Comparison of ENCODE assay signal across 8 cellular contexts in genomic region chr9:19379697-19380046, GRCh38. TPM values are rescaled to one million over a fixed set of nuclear protein-coding genes. Genes with fewer than 3 reads are reported as not detected.
DNase-seq lines count a peak whose midpoint lies in the region; ATAC-seq and FAIRE-seq lines count a peak whose summit lies in the region.

No MANE protein-coding gene starts in this region.

- H2AFZ ChIP-seq in GM23248: peak overlapping the region; percentile 92

- peaks cover 32% of the 10 kb centered on the region for H3K79me2 ChIP-seq in GM23248 (ENCODE audit: insufficient read depth)

- DNase-seq in GM23248 (peak; percentile 69), M059J (ENCODE audit: low read depth) (peak; percentile 31), adipocyte (ENCODE audit: low read depth) (peak; percentile 65), iPS DF 6.9 (ENCODE audit: low read depth, low spot score) (no peak), small intestine (no peak), NOMO-1 treated with DMSO at 0.1 percent for 48 hours (lab: John Stamatoyannopoulos, UW; ENCODE audit: unreplicated experiment) (no peak), GF-D8 (lab: John Stamatoyannopoulos, UW) (no peak)

- no peaks in the 10 kb centered on the region for H3K9me2 ChIP-seq in GM23248 (ENCODE audit: insufficient read depth)

- in situ Hi-C loops in GM23248 (cut with MboI): no loop called here

- no peak for FAIRE-seq in small intestine (lab: Jason Lieb, UNC)

- H3K36me3 ChIP-seq in GM23248 (ENCODE audit: low read depth) (peaks cover 47% of the 10 kb centered on the region), adipocyte (ENCODE audit: control insufficient read depth, insufficient read depth, low read length, severe bottlenecking) (peaks cover 45% of the 10 kb centered on the region), iPS DF 6.9 (ENCODE audit: control insufficient read depth, insufficient read depth, low read length) (peaks cover 34% of the 10 kb centered on the region), small intestine (ENCODE audit: control insufficient read depth in 2 of 2, insufficient read depth in 2 of 2, low read length in 2 of 2) (peaks cover 8 to 11% of the 10 kb centered on the region in 2 donors)

- peaks cover 44% of the 10 kb centered on the region for H3K4me1 ChIP-seq in GM23248 (ENCODE audit: insufficient read depth)
- H3K4me1 ChIP-seq in adipocyte (ENCODE audit: control insufficient read depth, insufficient read depth, low read length): peaks cover 38% of the 10 kb centered on the region
- H3K4me1 ChIP-seq in iPS DF 6.9 (ENCODE audit: control insufficient read depth, insufficient read depth, low read length): no peaks in the 10 kb centered on the region
- H3K4me1 ChIP-seq in small intestine (ENCODE audit: control insufficient read depth in 2 of 2, insufficient read depth in 1 of 2, low read depth in 1 of 2, low read length in 1 of 2): peaks cover 0 to 3% of the 10 kb centered on the region in 2 donors

- H4K20me1 ChIP-seq in GM23248 (ENCODE audit: insufficient read depth): no peaks in the 10 kb centered on the region; the same call in 1 of the 2 replicates

- H3K9me3 ChIP-seq in GM23248 (ENCODE audit: low read depth) (no peaks in the 10 kb centered on the region), adipocyte (ENCODE audit: control insufficient read depth, low read length) (no peaks in the 10 kb centered on the region), iPS DF 6.9 (ENCODE audit: control insufficient read depth, insufficient read depth, low read length) (no peaks in the 10 kb centered on the region), small intestine (ENCODE audit: control insufficient read depth, low read depth) (no peaks in the 10 kb centered on the region)

- H3K9ac ChIP-seq in GM23248: peak overlapping the region; percentile 97
- H3K9ac ChIP-seq in adipocyte (ENCODE audit: low read length): peak overlapping the region; percentile 97

- WGBS in GM23248 (ENCODE audit: low coverage in 1 of 2, low lambda C conversion rate in 2 of 2, missing lambda C conversion rate in 2 of 2), 2 experiments: 0 to 2% methylated on average over 29 to 30 of the region's 30 CpGs
- no CpG with 5 or more reads among the region's 30 CpGs for WGBS in iPS DF 6.9 (ENCODE audit: insufficient coverage, insufficient read length)
- WGBS in small intestine, 3 donors: 0% methylated on average over 25 to 30 of the region's 30 CpGs

- ATAC-seq in GM18502 (IDR thresholded peaks at IDR 0.05; ENCODE audit: poor library complexity, unreplicated experiment): peak; percentile 31

- H3K4me3 ChIP-seq in GM23248 (peak overlapping the region; percentile 95), adipocyte (ENCODE audit: low read length) (peak overlapping the region; percentile 88), iPS DF 6.9 (ENCODE audit: low read length) (peak overlapping the region; percentile 69; the same call in 1 of the 2 replicates), small intestine (ENCODE audit: low read depth in 1 of 2, low read length in 2 of 2) (peak overlapping the region; percentile 37 to 97)

- peaks cover 65% of the 10 kb centered on the region for H3F3A ChIP-seq in GM23248 (ENCODE audit: insufficient read depth)

- H3K27ac ChIP-seq in GM23248 (peak overlapping the region; percentile 90), iPS DF 6.9 (ENCODE audit: low read length) (no peak overlapping the region), small intestine (ENCODE audit: low read depth in 1 of 2, low read length in 1 of 2) (peak overlapping the region; percentile 96 to 99)

- H3K27me3 ChIP-seq in GM23248 (replicated peaks; ENCODE audit: insufficient read depth) (no peaks in the 10 kb centered on the region), adipocyte (replicated peaks; ENCODE audit: control insufficient read depth, insufficient read depth, low read length) (no peaks in the 10 kb centered on the region), iPS DF 6.9 (ENCODE audit: control insufficient read depth, insufficient read depth, low read length) (no peaks in the 10 kb centered on the region), small intestine (ENCODE audit: control insufficient read depth in 2 of 2, insufficient read depth in 2 of 2, low read length in 2 of 2) (no peaks in the 10 kb centered on the region)

- H3K4me2 ChIP-seq in GM23248 (ENCODE audit: unreplicated experiment): peak overlapping the region; percentile 94

RNA-seq across cellular contexts. Expression of gene RPS6, which starts 0.4 kb away (rescaled TPM):
- total RNA-seq in GM23248 (2014; rRNA removed; shearing (Covaris generic)): 857 and 958 TPM in 2 replicates
- polyA plus RNA-seq in GM23248 (2016; fragmentation: Nextera tagmentation; extraction: Ambion mirVana) (986 and 991 TPM in 2 replicates), small intestine (1,000 to 10,000 TPM; 1,868 to 4,030 (median 3,204) TPM)
- 898 and 1,228 TPM in 2 replicates for total RNA-seq in M059J (2014; rRNA removed; shearing (Covaris generic))

RNA-seq across cellular contexts. Expression of gene ACER2, which starts 29.1 kb away (rescaled TPM):
- 0.76 and 3.7 TPM in 2 replicates for total RNA-seq in GM23248 (2014; rRNA removed; shearing (Covaris generic))
- polyA plus RNA-seq in GM23248 (2016; fragmentation: Nextera tagmentation; extraction: Ambion mirVana) (0.30 and 0.48 TPM in 2 replicates), small intestine (1 to 10 TPM in 2 of 3 donors, under 1 TPM in 1; 0.45 to 1.1 (median 1.1) TPM)
- total RNA-seq in M059J (2014; rRNA removed; shearing (Covaris generic)): 0.47 and 0.96 TPM in 2 replicates

Comparison
In these comparisons a context has a peak if more than half of its experiments do, and no peak if none do; other contexts are left out.
1. DNase-seq: peak in GM23248 (single experiment), M059J (single experiment) and adipocyte (single experiment); none in iPS DF 6.9 (single experiment), small intestine (single experiment), NOMO-1 treated with DMSO at 0.1 percent for 48 hours (single experiment) and GF-D8 (single experiment).
2. Peak in every context shown above with its lines, with median percentiles within 50 percentile points of each other: H3K4me3 ChIP-seq.